21 cellular contexts compared by ENCODE assay signal in genomic region chr6:43467752-43468151, GRCh38.
"Had no signal": no experiment of that assay in that cellular context is flagged by ENCODE, and none has a peak within 500 bp of the region (broad histone marks: within the 10 kb centered on the region; RNA-seq: fewer than 3 reads in every experiment).

No MANE protein-coding gene starts in this region.

- ATAC-seq: activated CD4-positive, CD25-positive, alpha-beta regulatory T cell treated with anti-CD3 and anti-CD28 coated beads, Interleukin-2, amount 50 U/mL, for 24 hours; activated CD8-positive, alpha-beta T cell treated with anti-CD3 and anti-CD28 coated beads for 36 hours; PC-3 had no signal

- H3K4me1 ChIP-seq: adrenal gland had no signal

- H3K9me3 Mint-ChIP-seq: activated CD8-positive, alpha-beta T cell treated with anti-CD3 and anti-CD28 coated beads for 36 hours; activated naive CD8-positive, alpha-beta T cell treated with anti-CD3 and anti-CD28 coated beads, Interleukin-2, amount 10 ng/mL, durations not matched to agents 7 days and 5 days; central memory CD8-positive, alpha-beta T cell had no signal

- H3K36me3 Mint-ChIP-seq: activated naive CD8-positive, alpha-beta T cell treated with anti-CD3 and anti-CD28 coated beads, Interleukin-2, amount 10 ng/mL, durations not matched to agents 7 days and 5 days had no signal

- H3K27me3 ChIP-seq: MG63 had no signal

- H3K27ac Mint-ChIP-seq: activated CD8-positive, alpha-beta T cell treated with anti-CD3 and anti-CD28 coated beads for 36 hours; activated naive CD8-positive, alpha-beta T cell treated with anti-CD3 and anti-CD28 coated beads, Interleukin-2, amount 10 ng/mL, durations not matched to agents 7 days and 5 days had no signal

- H3K4me3 Mint-ChIP-seq: activated CD8-positive, alpha-beta T cell treated with anti-CD3 and anti-CD28 coated beads for 36 hours; activated naive CD8-positive, alpha-beta T cell treated with anti-CD3 and anti-CD28 coated beads, Interleukin-2, amount 10 ng/mL, durations not matched to agents 7 days and 5 days; central memory CD8-positive, alpha-beta T cell had no signal

- H3K4me1 Mint-ChIP-seq: activated naive CD8-positive, alpha-beta T cell treated with anti-CD3 and anti-CD28 coated beads, Interleukin-2, amount 10 ng/mL, durations not matched to agents 7 days and 5 days; central memory CD8-positive, alpha-beta T cell had no signal

- H3K4me3 ChIP-seq: adrenal gland, MG63, SK-N-MC had no signal

- H3K36me3 ChIP-seq: adrenal gland, MG63 had no signal

- DNase-seq: activated CD4-positive, alpha-beta T cell treated with anti-CD3 and anti-CD28 coated beads for 4 hours; activated CD8-positive, alpha-beta memory T cell treated with anti-CD3 and anti-CD28 coated beads, Interleukin-2, amount 50 U/mL, for 48 hours; activated CD8-positive, alpha-beta T cell treated with anti-CD3 and anti-CD28 coated beads for 36 hours; activated naive CD4-positive, alpha-beta T cell treated with anti-CD3 and anti-CD28 coated beads, Interleukin-2, amount 50 U/mL, for 16 hours; activated naive CD8-positive, alpha-beta T cell treated with anti-CD3 and anti-CD28 coated beads, Interleukin-2, amount 10 ng/mL, durations not matched to agents 7 days and 5 days; activated T-cell treated with anti-CD3 and anti-CD28 coated beads, Interleukin-2, amount 50 U/mL, for 1 hour; adrenal gland; anterior cingulate cortex; MG63; MV-4-11; NCI-H1105; NCI-H1436; NCI-H2029 treated with DMSO at 0.1 percent for 48 hours; NCI-H510A treated with DMSO at 0.1 percent for 48 hours; NCI-H69; NK-92 treated with Interleukin-12 subunit alpha and Interleukin-12 subunit beta, amount 100 ng/mL, for 24 hours; PC-3; T-helper 1 cell had no signal

- H3K9me3 ChIP-seq: adrenal gland, MG63 had no signal

- H3K27ac ChIP-seq: adrenal gland, SK-N-MC had no signal
